In the genomic region with DNA sequence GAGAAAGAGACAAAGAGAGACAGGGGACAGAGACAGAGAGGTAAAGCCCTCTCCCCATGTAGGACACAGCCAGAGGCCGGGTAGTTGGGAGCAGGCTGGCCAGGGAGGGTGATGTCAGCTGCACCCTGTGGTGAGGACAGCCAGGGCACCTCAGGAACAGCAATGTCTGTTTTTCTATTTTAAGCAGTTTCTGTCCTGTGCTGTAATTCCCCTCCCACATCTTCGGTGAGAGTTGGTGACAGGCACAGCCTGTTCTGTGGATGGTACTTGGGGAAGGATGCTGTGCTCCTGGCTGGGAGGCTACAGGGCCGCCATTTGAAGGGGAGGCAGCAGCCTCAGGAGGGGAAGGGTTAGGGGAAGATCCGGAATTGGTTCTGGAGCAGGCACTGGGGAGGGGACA, we compare ENCODE assay signal across 18 cellular contexts.
DNase-seq lines count a peak whose midpoint lies in the region; ATAC-seq and TF ChIP-seq lines count a peak whose summit lies in the region.
"Had no signal": no experiment of that assay in that cellular context is flagged by ENCODE, and none has a peak within 500 bp of the region (broad histone marks: within the 10 kb centered on the region; RNA-seq: fewer than 3 reads in every experiment).

No MANE protein-coding gene starts in this region.

- H3K36me3 ChIP-seq in MG63 (no peaks in the 10 kb centered on the region), brain microvascular endothelial cell (replicated peaks) (no peaks in the 10 kb centered on the region)
- H3K36me3 ChIP-seq: esophagus muscularis mucosa, left lung, sigmoid colon had no signal

- H3K4me3 ChIP-seq in MG63 (no peak overlapping the region), brain microvascular endothelial cell (ENCODE audit: low read depth, low read length) (no peak overlapping the region)
- H3K4me3 ChIP-seq: esophagus muscularis mucosa, GM23338, left lung, sigmoid colon had no signal

- DNase-seq in Ammon's horn (ENCODE audit: low spot score) (peak; percentile 51), MG63 (peak; percentile 32), brain microvascular endothelial cell (peak; percentile 3), memory B cell (ENCODE audit: low spot score in 2 of 2) (no peak), NCI-H446 treated with DMSO at 0.1 percent for 48 hours (lab: John Stamatoyannopoulos, UW) (no peak)
- no peak for DNase-seq in stimulated activated CD4-positive, alpha-beta T cell treated with anti-CD3 and anti-CD28 coated beads, Interleukin-4, amount 100 ng/mL, for 1 hour
- DNase-seq: activated CD4-positive, alpha-beta T cell treated with anti-CD3 and anti-CD28 coated beads, Interleukin-2, amount 50 U/mL, for 1 hour; activated T-cell treated with anti-CD3 and anti-CD28 coated beads, Interleukin-2, amount 50 U/mL, for 72 hours; left lung; NCI-H1436; NCI-H526; nephron progenitor cell; sigmoid colon; stimulated activated CD4-positive, alpha-beta T cell treated with anti-CD3 and anti-CD28 coated beads, Interleukin-4, amount 100 ng/mL, for 4 hours had no signal

- peaks cover 12% of the 10 kb centered on the region for H3K36me3 Mint-ChIP-seq in memory B cell

- H3K27ac ChIP-seq in brain microvascular endothelial cell, result no peak overlapping the region
- H3K27ac ChIP-seq: esophagus muscularis mucosa, left lung, sigmoid colon had no signal

- peaks cover 4% of the 10 kb centered on the region for H3K9me3 Mint-ChIP-seq in memory B cell

- H3K4me1 Mint-ChIP-seq in memory B cell, result peaks cover 25% of the 10 kb centered on the region

- no peak overlapping the region for H3K4me3 Mint-ChIP-seq in memory B cell
- H3K4me3 Mint-ChIP-seq: activated T-cell treated with anti-CD3 and anti-CD28 coated beads, Interleukin-2, amount 50 U/mL, for 72 hours; GM23338; nephron progenitor cell had no signal

- H3K27me3 ChIP-seq in MG63, result no peaks in the 10 kb centered on the region
- H3K27me3 ChIP-seq in brain microvascular endothelial cell (replicated peaks), result no peaks in the 10 kb centered on the region

- H3K27ac Mint-ChIP-seq in memory B cell, result peak overlapping the region; percentile 9
- H3K27ac Mint-ChIP-seq: activated T-cell treated with anti-CD3 and anti-CD28 coated beads, Interleukin-2, amount 50 U/mL, for 72 hours; GM23338; nephron progenitor cell had no signal

- peaks cover 1% of the 10 kb centered on the region for H3K27me3 Mint-ChIP-seq in memory B cell

- no peak for TF ChIP-seq CTCF in brain microvascular endothelial cell (IDR thresholded peaks at IDR 0.05; ENCODE audit: low read depth, low read length, missing control alignments)

- no peak for ATAC-seq in memory B cell (ENCODE audit: low read depth)
- ATAC-seq in GM19395 (IDR thresholded peaks at IDR 0.05; ENCODE audit: unreplicated experiment), result no peak
- no peak for ATAC-seq in HG03108 (IDR thresholded peaks at IDR 0.05; ENCODE audit: unreplicated experiment)
- ATAC-seq: activated T-cell treated with anti-CD3 and anti-CD28 coated beads, Interleukin-2, amount 50 U/mL, for 72 hours; GM23338; left lung had no signal

- in situ Hi-C loops in brain microvascular endothelial cell (cut with HindIII; ENCODE audit: low pct_ligation_motif_present, low sequenced_read_pairs), result no loop called here

- peaks cover 5% of the 10 kb centered on the region; the same call in 1 of the 2 replicates for H3K9me3 ChIP-seq in MG63

Comparison
In these comparisons a context has a peak if more than half of its experiments do, and no peak if none do; other contexts are left out.
1. DNase-seq: peak in Ammon's horn (single experiment), MG63 (single experiment) and brain microvascular endothelial cell (single experiment); none in memory B cell (0 of 2), stimulated activated CD4-positive, alpha-beta T cell treated with anti-CD3 and anti-CD28 coated beads, Interleukin-4, amount 100 ng/mL, for 1 hour (single experiment) and NCI-H446 treated with DMSO at 0.1 percent for 48 hours (single experiment).